Comparison of ENCODE assay signal across 8 cellular contexts in the genomic region with DNA sequence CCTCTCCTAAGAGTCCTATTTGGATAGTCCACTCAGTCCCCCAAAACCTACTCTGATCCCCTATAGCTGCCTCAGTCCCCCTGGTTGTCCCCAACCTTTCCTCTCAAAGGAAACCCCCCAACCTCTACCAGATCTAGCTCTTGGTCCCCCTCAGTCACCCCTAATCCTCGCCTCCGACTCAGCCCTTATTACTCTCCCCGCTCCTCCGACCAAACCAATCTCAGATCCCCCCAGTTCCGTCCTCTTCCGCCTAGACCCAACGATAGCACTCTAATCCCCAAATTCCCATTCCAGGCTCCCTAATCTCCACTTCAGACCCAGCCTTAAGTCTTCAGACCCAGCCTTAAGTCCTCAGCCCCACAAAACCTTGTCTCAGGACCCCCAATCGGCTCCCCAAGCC. TPM values are rescaled to one million over a fixed set of nuclear protein-coding genes. Genes with fewer than 3 reads are reported as not detected.
DNase-seq lines count a peak whose midpoint lies in the region; ATAC-seq, FAIRE-seq and TF ChIP-seq lines count a peak whose summit lies in the region.

No MANE protein-coding gene starts in this region.

- peak overlapping the region; percentile 91 for H3K27ac Mint-ChIP-seq in activated T-cell treated with anti-CD3 and anti-CD28 coated beads, Interleukin-2, amount 50 U/mL, for 72 hours

- peaks cover 97% of the 10 kb centered on the region for H3K4me1 Mint-ChIP-seq in activated T-cell treated with anti-CD3 and anti-CD28 coated beads, Interleukin-2, amount 50 U/mL, for 72 hours (ENCODE audit: low read depth)

- ATAC-seq in activated T-cell treated with anti-CD3 and anti-CD28 coated beads, Interleukin-2, amount 50 U/mL, for 72 hours (replicated peaks in 1 of 2) = no peak
- no peak for ATAC-seq in lung (ENCODE audit: insufficient read depth, low FRiP score)
- ATAC-seq in GM21529 (IDR thresholded peaks at IDR 0.05; ENCODE audit: unreplicated experiment) = no peak

- H3K27me3 Mint-ChIP-seq in activated T-cell treated with anti-CD3 and anti-CD28 coated beads, Interleukin-2, amount 50 U/mL, for 72 hours (ENCODE audit: low read depth) = peaks cover 13% of the 10 kb centered on the region

- TF ChIP-seq CTCF in bronchial epithelial cell (IDR thresholded peaks at IDR 0.05; ENCODE audit: insufficient read depth, low read length, severe bottlenecking) (no peak), lung (IDR thresholded peaks at IDR 0.05; ENCODE audit: control extremely low read depth, extremely low read depth) (no peak)

- H3K4me3 ChIP-seq in bronchial epithelial cell (ENCODE audit: low read depth, low read length) (peak overlapping the region; percentile 76), lung (peak overlapping the region; percentile 89), urinary bladder (ENCODE audit: low read depth, low read length) (peak overlapping the region; percentile 82)

- peak overlapping the region; percentile 91 to 94 for H3K4me3 Mint-ChIP-seq in activated T-cell treated with anti-CD3 and anti-CD28 coated beads, Interleukin-2, amount 50 U/mL, for 72 hours

- H3K27me3 ChIP-seq in bronchial epithelial cell (ENCODE audit: control insufficient read depth, insufficient read depth, low read length) = no peaks in the 10 kb centered on the region
- no peaks in the 10 kb centered on the region for H3K27me3 ChIP-seq in lung (ENCODE audit: control insufficient read depth, insufficient read depth)

- H3K36me3 ChIP-seq in bronchial epithelial cell (ENCODE audit: control insufficient read depth, insufficient read depth, low read length) (no peaks in the 10 kb centered on the region), lung (ENCODE audit: control insufficient read depth in 2 of 2, insufficient read depth in 2 of 2, low read length in 2 of 2) (no peaks in the 10 kb centered on the region), urinary bladder (ENCODE audit: insufficient read depth) (no peaks in the 10 kb centered on the region)

- H3K27ac ChIP-seq in lung (ENCODE audit: low read depth in 1 of 2, low read length in 1 of 2) = peak overlapping the region; percentile 92 to 99
- peak overlapping the region; percentile 93 for H3K27ac ChIP-seq in urinary bladder (ENCODE audit: low read depth)

- no peak for DNase-seq in activated T-cell treated with anti-CD3 and anti-CD28 coated beads, Interleukin-2, amount 50 U/mL, for 72 hours
- DNase-seq in activated T-cell treated with anti-CD3 and anti-CD28 coated beads for 4 hours (no peak), bronchial epithelial cell (ENCODE audit: low read depth) (no peak), lung (ENCODE audit: low spot score) (no peak), GOT3 (lab: John Stamatoyannopoulos, UW) (no peak), HuH-7.5 (ENCODE audit: low spot score) (no peak)

- FAIRE-seq in bronchial epithelial cell (lab: Jason Lieb, UNC) = no peak

- H3K9me3 ChIP-seq in lung (ENCODE audit: control insufficient read depth in 2 of 2, insufficient read depth in 1 of 2, low read length in 1 of 2) = no peaks in the 10 kb centered on the region

- 1 to 6% methylated on average over 8 of the region's 8 CpGs for WGBS in lung, 2 donors
- 1% methylated on average over 8 of the region's 8 CpGs for WGBS in urinary bladder

- H3K9me3 Mint-ChIP-seq in activated T-cell treated with anti-CD3 and anti-CD28 coated beads, Interleukin-2, amount 50 U/mL, for 72 hours = no peaks in the 10 kb centered on the region

- peaks cover 5% of the 10 kb centered on the region in 2 donors for H3K36me3 Mint-ChIP-seq in activated T-cell treated with anti-CD3 and anti-CD28 coated beads, Interleukin-2, amount 50 U/mL, for 72 hours (ENCODE audit: insufficient read depth in 2 of 2)

- peaks cover 6 to 23% of the 10 kb centered on the region in 2 donors for H3K4me1 ChIP-seq in lung (ENCODE audit: control insufficient read depth in 2 of 2, insufficient read depth in 2 of 2, low read length in 2 of 2)
- H3K4me1 ChIP-seq in urinary bladder (ENCODE audit: insufficient read depth) = peaks cover 8% of the 10 kb centered on the region

RNA-seq across cellular contexts. Expression of a gene that starts 0.6 kb away (rescaled TPM):
- total RNA-seq in activated T-cell treated with anti-CD3 and anti-CD28 coated beads, Interleukin-2, amount 50 U/mL, for 72 hours = 10 to 100 TPM; 28.8 to 37.4 TPM
- total RNA-seq in bronchial epithelial cell (22.7 and 25.0 TPM in 2 replicates), lung (10 to 100 TPM; 43.1 to 44.1 TPM), urinary bladder (18.9 TPM)
- polyA plus RNA-seq in lung (10 to 100 TPM; 31.0 to 41.5 TPM), urinary bladder (25.2 TPM)
